ENCODE assay signal across 19 cellular contexts in the genomic region with DNA sequence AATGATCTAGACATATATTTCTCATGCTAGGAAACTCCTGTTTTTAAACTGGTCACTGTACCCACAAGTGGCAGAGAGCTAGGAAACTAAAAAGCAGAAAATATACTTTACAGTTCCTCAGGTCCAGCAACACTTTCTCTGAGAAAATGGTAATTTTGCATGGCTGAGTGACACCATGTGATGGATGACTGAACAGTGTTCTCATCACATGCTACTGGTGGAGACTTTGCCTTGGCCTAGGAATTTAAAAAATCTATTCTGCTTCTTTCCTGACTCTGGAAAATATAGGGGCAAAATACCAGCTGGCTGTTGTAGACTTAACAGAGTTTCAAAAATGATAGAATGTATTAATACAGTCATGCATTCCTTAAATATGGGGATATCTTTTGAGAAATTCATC. TPM values are rescaled to one million over a fixed set of nuclear protein-coding genes. Genes with fewer than 3 reads are reported as not detected.
DNase-seq lines count a peak whose midpoint lies in the region; ATAC-seq and TF ChIP-seq lines count a peak whose summit lies in the region.
"Had no signal": no experiment of that assay in that cellular context is flagged by ENCODE, and none has a peak within 500 bp of the region (broad histone marks: within the 10 kb centered on the region; RNA-seq: fewer than 3 reads in every experiment).

No MANE protein-coding gene starts in this region.

- H3K9me3 ChIP-seq in psoas muscle: no peaks in the 10 kb centered on the region
- H3K9me3 ChIP-seq: heart left ventricle had no signal

- H3K27ac Mint-ChIP-seq in activated T-helper 17 cell treated with anti-CD3 and anti-CD28 coated beads, Interleukin-2, amount 50 U/mL, for 72 hours: peak overlapping the region; percentile 90
- H3K27ac Mint-ChIP-seq: activated naive CD8-positive, alpha-beta T cell; activated T-cell treated with anti-CD3 and anti-CD28 coated beads, Interleukin-2, amount 50 U/mL, for 72 hours; stimulated activated naive CD8-positive, alpha-beta T cell treated with anti-CD3 and anti-CD28 coated beads, Interleukin-15, Interleukin-2, amounts not matched to agents 100 ng/mL and 50 ng/mL, for 24 hours had no signal

- ATAC-seq in activated T-helper 17 cell treated with anti-CD3 and anti-CD28 coated beads, Interleukin-2, amount 50 U/mL, for 72 hours (replicated peaks): no peak
- ATAC-seq in psoas muscle (no peak), foreskin keratinocyte (no peak), HG03045 (IDR thresholded peaks at IDR 0.05; ENCODE audit: unreplicated experiment) (no peak)
- ATAC-seq: HCT116, heart left ventricle had no signal

- H3K27me3 Mint-ChIP-seq in activated T-helper 17 cell treated with anti-CD3 and anti-CD28 coated beads, Interleukin-2, amount 50 U/mL, for 72 hours: no peaks in the 10 kb centered on the region
- H3K27me3 Mint-ChIP-seq: activated naive CD8-positive, alpha-beta T cell; stimulated activated naive CD8-positive, alpha-beta T cell treated with anti-CD3 and anti-CD28 coated beads, Interleukin-15, Interleukin-2, amounts not matched to agents 100 ng/mL and 50 ng/mL, for 24 hours had no signal

- in situ Hi-C loops in Caki2 (cut with HindIII; ENCODE audit: low pct_unique_long_range_greater_than_20kb, low sequenced_read_pairs): no loop called here

- peak overlapping the region; percentile 66 for H3K4me3 Mint-ChIP-seq in activated T-helper 17 cell treated with anti-CD3 and anti-CD28 coated beads, Interleukin-2, amount 50 U/mL, for 72 hours
- H3K4me3 Mint-ChIP-seq: activated naive CD8-positive, alpha-beta T cell; activated T-cell treated with anti-CD3 and anti-CD28 coated beads, Interleukin-2, amount 50 U/mL, for 72 hours; stimulated activated naive CD8-positive, alpha-beta T cell treated with anti-CD3 and anti-CD28 coated beads, Interleukin-15, Interleukin-2, amounts not matched to agents 100 ng/mL and 50 ng/mL, for 24 hours; T-helper 2 cell treated with Interferon-gamma antibody and Interleukin-4, amounts not matched to agents 5 μg/mL and 100 μg/mL, for 36 hours had no signal

- peak; percentile 27 for DNase-seq in Caki2 (ENCODE audit: low read depth)
- DNase-seq in islet precursor cell: peak; percentile 12
- no peak for DNase-seq in psoas muscle
- no peak for DNase-seq in NCI-H748 (lab: John Stamatoyannopoulos, UW; ENCODE audit: unreplicated experiment)
- no peak for DNase-seq in foreskin keratinocyte
- DNase-seq in inferior parietal cortex (ENCODE audit: extremely low spot score): no peak
- DNase-seq: activated T-cell treated with anti-CD3 and anti-CD28 coated beads, Interleukin-2, amount 50 U/mL, for 72 hours; heart left ventricle; Kasumi-1; NCI-H1092 treated with DMSO at 0.1 percent for 48 hours; NCI-H510A; SIG-M5; stimulated activated CD4-positive, alpha-beta T cell treated with anti-CD3 and anti-CD28 coated beads, Interleukin-1b, Interleukin-23, amount 100 ng/mL, for 48 hours had no signal

- H3K27ac ChIP-seq in psoas muscle (peak overlapping the region; percentile 33), foreskin keratinocyte (no peak overlapping the region)

- TF ChIP-seq CTCF in psoas muscle (IDR thresholded peaks at IDR 0.05): no peak
- no peak for TF ChIP-seq CTCF in foreskin keratinocyte (conservative IDR thresholded peaks at IDR 0.05)

- H3K9me3 Mint-ChIP-seq in activated T-helper 17 cell treated with anti-CD3 and anti-CD28 coated beads, Interleukin-2, amount 50 U/mL, for 72 hours: peaks cover 7% of the 10 kb centered on the region
- H3K9me3 Mint-ChIP-seq: stimulated activated naive CD8-positive, alpha-beta T cell treated with anti-CD3 and anti-CD28 coated beads, Interleukin-15, Interleukin-2, amounts not matched to agents 100 ng/mL and 50 ng/mL, for 24 hours had no signal

- H3K4me1 ChIP-seq in psoas muscle (peaks cover 85% of the 10 kb centered on the region), foreskin keratinocyte (peaks cover under 1% of the 10 kb centered on the region)

- no peak overlapping the region for H3K4me3 ChIP-seq in psoas muscle
- H3K4me3 ChIP-seq: heart left ventricle had no signal

- no peaks in the 10 kb centered on the region for H3K27me3 ChIP-seq in psoas muscle (ENCODE audit: insufficient read depth in 3 of 3, low read length in 2 of 3)
- no peaks in the 10 kb centered on the region for H3K27me3 ChIP-seq in foreskin keratinocyte
- H3K27me3 ChIP-seq: heart left ventricle had no signal

- no peaks in the 10 kb centered on the region for H3K36me3 Mint-ChIP-seq in activated T-helper 17 cell treated with anti-CD3 and anti-CD28 coated beads, Interleukin-2, amount 50 U/mL, for 72 hours (ENCODE audit: low read depth)
- H3K36me3 Mint-ChIP-seq: activated naive CD8-positive, alpha-beta T cell had no signal

- intact Hi-C loops in psoas muscle (cut with DNase I): no loop called here

- H3K4me1 Mint-ChIP-seq in activated T-helper 17 cell treated with anti-CD3 and anti-CD28 coated beads, Interleukin-2, amount 50 U/mL, for 72 hours: peaks cover 21% of the 10 kb centered on the region

- no peaks in the 10 kb centered on the region for H3K36me3 ChIP-seq in psoas muscle (ENCODE audit: insufficient read depth in 1 of 2, low read depth in 1 of 2)

RNA-seq across cellular contexts. Expression of gene LATS2, which starts 50.0 kb away (rescaled TPM):
- 7.3 and 14.1 TPM in 2 replicates for total RNA-seq in Caki2 (2014; rRNA removed; shearing (Covaris generic); ENCODE audit: low replicate concordance)
- total RNA-seq in activated T-helper 17 cell treated with anti-CD3 and anti-CD28 coated beads, Interleukin-2, amount 50 U/mL, for 72 hours: 1 to 10 TPM; 4.9 to 9.2 TPM
- total RNA-seq in psoas muscle (10 to 100 TPM; 23.7 to 27.4 (median 26.1) TPM), foreskin keratinocyte (12.0 and 12.6 TPM in 2 replicates)
- polyA plus RNA-seq in psoas muscle (10 to 100 TPM in 2 of 3 donors, 1 to 10 TPM in 1; 6.0 to 13.9 (median 10.0) TPM), foreskin keratinocyte (3.1 and 3.3 TPM in 2 replicates)

Comparison
In these comparisons a context has a peak if more than half of its experiments do, and no peak if none do; other contexts are left out.
1. DNase-seq: peak in Caki2 (single experiment) and islet precursor cell (single experiment); none in psoas muscle (0 of 2), NCI-H748 (single experiment), foreskin keratinocyte (0 of 2) and inferior parietal cortex (single experiment).